Comparison of ENCODE assay signal across 8 cellular contexts in the genomic region with DNA sequence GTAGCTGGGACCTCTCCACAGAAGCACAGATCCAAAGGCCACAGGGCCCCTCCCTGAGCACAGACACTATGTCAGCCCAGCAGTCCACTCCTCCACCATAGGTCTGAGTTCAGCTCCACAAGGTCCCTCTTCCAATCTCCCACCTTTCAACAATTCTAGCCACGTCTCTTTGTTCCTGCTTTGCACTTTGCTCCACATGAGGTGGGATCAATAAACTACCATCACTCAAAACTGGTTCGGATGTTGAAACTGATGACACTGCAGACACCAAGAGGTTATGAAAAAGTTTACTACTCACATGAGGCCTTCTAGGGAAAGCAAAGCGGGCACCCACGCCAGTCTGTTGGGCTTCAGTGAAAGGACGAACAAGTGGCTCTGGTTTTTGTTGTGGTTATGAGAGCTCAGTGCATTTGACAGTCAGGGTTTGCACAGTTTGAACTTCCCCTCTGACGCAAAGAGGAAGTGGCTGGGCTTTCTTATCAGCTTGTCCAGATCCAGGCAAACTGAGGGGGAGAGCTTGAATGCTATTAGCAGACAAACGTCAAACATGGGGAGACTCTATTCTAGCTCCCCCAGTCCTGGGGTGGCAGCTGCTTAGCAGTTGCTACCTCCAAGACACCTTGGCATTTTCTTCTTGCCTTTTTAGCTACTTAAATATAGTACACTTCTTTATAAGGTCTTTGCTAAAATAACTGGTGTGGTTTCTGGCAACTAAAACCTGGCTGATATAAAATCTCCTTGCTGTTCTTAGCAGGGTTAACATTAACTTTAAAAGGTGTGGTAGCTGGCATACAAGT. TPM values are rescaled to one million over a fixed set of nuclear protein-coding genes. Genes with fewer than 3 reads are reported as not detected.
DNase-seq lines count a peak whose midpoint lies in the region; ATAC-seq and TF ChIP-seq lines count a peak whose summit lies in the region.

No MANE protein-coding gene starts in this region.

- no peak overlapping the region for H4K91ac ChIP-seq in IMR-90 (ENCODE audit: insufficient read depth, low read depth, low read length)
- H4K91ac ChIP-seq in trophoblast cell (ENCODE audit: low read depth, low read length), result no peak overlapping the region

- H3K79me1 ChIP-seq in IMR-90 (ENCODE audit: low read depth in 1 of 2, low read length in 2 of 2) (peaks cover 0 to 7% of the 10 kb centered on the region in 2 experiments; a peak in 3 of 4 replicates), trophoblast cell (ENCODE audit: low read length) (no peaks in the 10 kb centered on the region)

- no peaks in the 10 kb centered on the region for H3K36me3 ChIP-seq in A673 (ENCODE audit: insufficient read depth, low read length, poor library complexity, severe bottlenecking)
- H3K36me3 ChIP-seq in IMR-90 (ENCODE audit: control insufficient read depth, insufficient read depth, low read length), result peaks cover 10% of the 10 kb centered on the region
- H3K36me3 ChIP-seq in esophagus squamous epithelium, result peaks cover 0 to 21% (median 0%) of the 10 kb centered on the region in 3 donors
- peaks cover 8% of the 10 kb centered on the region in 2 experiments for H3K36me3 ChIP-seq in trophoblast cell (ENCODE audit: control insufficient read depth in 1 of 2, insufficient read depth in 2 of 2, low read length in 2 of 2)
- peaks cover 3 to 8% of the 10 kb centered on the region in 2 donors for H3K36me3 ChIP-seq in thyroid gland

- WGBS in IMR-90 (ENCODE audit: extremely low coverage in 2 of 2, insufficient read length in 1 of 2), 2 experiments, result no CpG with 5 or more reads among the region's 7 CpGs
- WGBS in esophagus squamous epithelium, 2 donors, result 49 to 52% methylated on average over 7 of the region's 7 CpGs
- no CpG with 5 or more reads among the region's 7 CpGs for WGBS in trophoblast cell (ENCODE audit: extremely low coverage, insufficient coverage, insufficient read length)
- 60 to 63% methylated on average over 7 of the region's 7 CpGs for WGBS in thyroid gland, 2 donors

- no peak overlapping the region for H2BK120ac ChIP-seq in IMR-90 (ENCODE audit: low read depth, low read length)
- no peak overlapping the region for H2BK120ac ChIP-seq in trophoblast cell (ENCODE audit: insufficient read depth, low read length, poor library complexity)

- H2AFZ ChIP-seq in IMR-90 (replicated peaks; ENCODE audit: low read length, poor library complexity) (no peak overlapping the region), trophoblast cell (ENCODE audit: insufficient read depth, low read length, poor library complexity) (no peak overlapping the region)

- H3K14ac ChIP-seq in IMR-90 (replicated peaks; ENCODE audit: low read depth, low read length), result no peak overlapping the region
- H3K14ac ChIP-seq in trophoblast cell (ENCODE audit: low read length), result no peak overlapping the region

- no peak overlapping the region for H2BK15ac ChIP-seq in IMR-90 (ENCODE audit: low read depth, low read length)

- no peak overlapping the region for H2BK20ac ChIP-seq in IMR-90 (ENCODE audit: low read depth, low read length)

- TF ChIP-seq RAD21 in IMR-90 (IDR thresholded peaks at IDR 0.05; ENCODE audit: low read length), result no peak

- no peak overlapping the region for H3K18ac ChIP-seq in IMR-90 (ENCODE audit: low read depth, low read length)
- no peak overlapping the region for H3K18ac ChIP-seq in trophoblast cell (ENCODE audit: low read length)

- no peaks in the 10 kb centered on the region for H3K79me2 ChIP-seq in trophoblast cell (ENCODE audit: control insufficient read depth, insufficient read depth, low read length, poor library complexity)

- H3K4me3 ChIP-seq in A673 (ENCODE audit: low read depth, low read length, poor library complexity, severe bottlenecking), result no peak overlapping the region
- no peak overlapping the region for H3K4me3 ChIP-seq in IMR-90 (ENCODE audit: insufficient read depth, low read depth, low read length)
- peak overlapping the region in 2 of 4 donors; percentile 21 to 48 for H3K4me3 ChIP-seq in esophagus squamous epithelium
- no peak overlapping the region for H3K4me3 ChIP-seq in trophoblast cell (ENCODE audit: low read depth, low read length)
- H3K4me3 ChIP-seq in thyroid gland (replicated peaks in 1 of 3), result no peak overlapping the region

- H3K9me3 ChIP-seq in A673 (ENCODE audit: low read depth, low read length, poor library complexity, severe bottlenecking), result no peaks in the 10 kb centered on the region
- H3K9me3 ChIP-seq in IMR-90 (ENCODE audit: control insufficient read depth, insufficient read depth, low read length), result no peaks in the 10 kb centered on the region
- H3K9me3 ChIP-seq in esophagus squamous epithelium, result no peaks in the 10 kb centered on the region
- H3K9me3 ChIP-seq in trophoblast cell (ENCODE audit: insufficient read depth, low read depth, low read length), result peaks cover 1% of the 10 kb centered on the region
- no peaks in the 10 kb centered on the region for H3K9me3 ChIP-seq in thyroid gland

- H2AK5ac ChIP-seq in IMR-90 (ENCODE audit: low read depth, low read length) (no peak overlapping the region), trophoblast cell (ENCODE audit: low read length) (no peak overlapping the region)

- CTCF ChIA-PET in A673 (lab: Charles Lee) (no interaction called here), IMR-90 (lab: Yijun Ruan, JAX) (no interaction called here)

- H2BK5ac ChIP-seq in IMR-90 (ENCODE audit: low read depth, low read length, poor library complexity, severe bottlenecking), result no peak overlapping the region
- no peak overlapping the region for H2BK5ac ChIP-seq in trophoblast cell (ENCODE audit: low read depth, low read length, poor library complexity)

- POLR2A ChIA-PET in A673 (lab: Charles Lee; ENCODE audit: low non-redundant PET) (no interaction called here), IMR-90 (lab: Charles Lee; ENCODE audit: unreplicated experiment) (no interaction called here)

- no peak overlapping the region for H2BK12ac ChIP-seq in trophoblast cell (ENCODE audit: low read length)

- peak; percentile 30 for DNase-seq in A673 (ENCODE audit: low spot score)
- DNase-seq in IMR-90, result peak; percentile 61
- DNase-seq in activated CD8-positive, alpha-beta memory T cell treated with anti-CD3 and anti-CD28 coated beads for 1 hour (ENCODE audit: extremely low read depth in 1 of 2, low read depth in 1 of 2), result peak; percentile 12 to 34
- peak; percentile 46 for DNase-seq in esophagus squamous epithelium (lab: John Stamatoyannopoulos, UW)
- DNase-seq in trophoblast cell, result peak; percentile 13 to 49
- peak; percentile 32 to 43 for DNase-seq in thyroid gland
- DNase-seq in NCI-H1417 treated with DMSO at 0.1 percent for 48 hours (lab: John Stamatoyannopoulos, UW), result no peak

- no peak overlapping the region for H4K5ac ChIP-seq in IMR-90 (ENCODE audit: low read depth, low read length)

- H3K4ac ChIP-seq in IMR-90 (ENCODE audit: low read depth, low read length), result no peak overlapping the region
- H3K4ac ChIP-seq in trophoblast cell (ENCODE audit: low read depth, low read length), result no peak overlapping the region

- H3K27ac ChIP-seq in A673 (ENCODE audit: low read depth, low read length, poor library complexity, severe bottlenecking) (peak overlapping the region; percentile 30), IMR-90 (ENCODE audit: insufficient read depth, low read length) (no peak overlapping the region), esophagus squamous epithelium (peak overlapping the region; percentile 44 to 90 (median 82)), trophoblast cell (ENCODE audit: low read depth, low read length) (peak overlapping the region; percentile 32), thyroid gland (peak overlapping the region; percentile 57 to 75 (median 69))

- TF ChIP-seq CTCF in A673 (conservative IDR thresholded peaks at IDR 0.05; ENCODE audit: low read depth, low read length), result no peak
- no peak for TF ChIP-seq CTCF in IMR-90 (conservative IDR thresholded peaks at IDR 0.05; ENCODE audit: low read depth, low read length)
- TF ChIP-seq CTCF in esophagus squamous epithelium (IDR thresholded peaks at IDR 0.05), result no peak
- no peak for TF ChIP-seq CTCF in thyroid gland (IDR thresholded peaks at IDR 0.05)

- peak; percentile 94 for ATAC-seq in GM19455 (IDR thresholded peaks at IDR 0.05; ENCODE audit: unreplicated experiment)
- ATAC-seq in IMR-90 (ENCODE audit: low read depth), result no peak; the same call in 1 of the 2 replicates

- no TSS peak for BruUV-seq in A673 (replicated peaks; lab: Mats Ljungman, UMichigan)
- no TSS peak for BruUV-seq in IMR-90 (replicated peaks; lab: Mats Ljungman, UMichigan)

- H3K9ac ChIP-seq in IMR-90 (ENCODE audit: low read depth, low read length), result no peak overlapping the region
- no peak overlapping the region for H3K9ac ChIP-seq in trophoblast cell (ENCODE audit: low read length)

- H3K4me1 ChIP-seq in A673 (ENCODE audit: insufficient read depth, low read length, poor library complexity, severe bottlenecking), result no peaks in the 10 kb centered on the region
- no peaks in the 10 kb centered on the region for H3K4me1 ChIP-seq in IMR-90 (ENCODE audit: control insufficient read depth, insufficient read depth, low read length)
- H3K4me1 ChIP-seq in esophagus squamous epithelium, result peaks cover 0 to 20% (median 4%) of the 10 kb centered on the region in 3 donors
- H3K4me1 ChIP-seq in trophoblast cell (ENCODE audit: control insufficient read depth in 1 of 2, insufficient read depth in 2 of 2, low read length in 2 of 2), result peaks cover 3 to 8% of the 10 kb centered on the region in 2 experiments
- H3K4me1 ChIP-seq in thyroid gland, result peaks cover 0 to 11% of the 10 kb centered on the region in 2 donors

- H3K23ac ChIP-seq in IMR-90 (ENCODE audit: low read depth, low read length), result no peak overlapping the region
- H3K23ac ChIP-seq in trophoblast cell (ENCODE audit: low read length), result no peak overlapping the region

- H4K12ac ChIP-seq in trophoblast cell (ENCODE audit: low read depth, low read length), result no peak overlapping the region

- H3K4me2 ChIP-seq in IMR-90 (ENCODE audit: low read depth, low read length), result no peak overlapping the region
- H3K4me2 ChIP-seq in trophoblast cell (ENCODE audit: low read length), result no peak overlapping the region

- H2AK9ac ChIP-seq in IMR-90 (replicated peaks; ENCODE audit: low read depth, low read length, poor library complexity), result no peak overlapping the region

- H3K27me3 ChIP-seq in A673 (replicated peaks; ENCODE audit: insufficient read depth, low read depth, low read length, poor library complexity) (no peaks in the 10 kb centered on the region), IMR-90 (ENCODE audit: control insufficient read depth, insufficient read depth, low read length) (no peaks in the 10 kb centered on the region), esophagus squamous epithelium (no peaks in the 10 kb centered on the region), trophoblast cell (ENCODE audit: insufficient read depth, low read length) (no peaks in the 10 kb centered on the region), thyroid gland (no peaks in the 10 kb centered on the region)

- intact Hi-C loops in A673 (cut with micrococcal nuclease; ENCODE audit: unreplicated experiment), result no loop called here
- intact Hi-C loops in IMR-90 (cut with micrococcal nuclease), result no loop called here
- intact Hi-C loops in esophagus squamous epithelium (cut with DNase I), result no loop called here
- intact Hi-C loops in thyroid gland (cut with DNase I), result no loop called here

- H4K8ac ChIP-seq in IMR-90 (ENCODE audit: low read depth in 2 of 2, low read length in 2 of 2) (no peak overlapping the region), trophoblast cell (ENCODE audit: low read depth, low read length) (no peak overlapping the region)

- 0 out of 2 replicates have a peak, but pooled peaks cover 5% of the 10 kb centered on the region for H3K9me1 ChIP-seq in IMR-90 (ENCODE audit: insufficient read depth, low read length)

- in situ Hi-C loops in IMR-90 (cut with MboI; ENCODE audit: low sequenced_read_pairs), result no loop called here

- H4K20me1 ChIP-seq in IMR-90 (ENCODE audit: insufficient read depth, low read length), result no peaks in the 10 kb centered on the region

- no peak overlapping the region for H3K56ac ChIP-seq in IMR-90 (ENCODE audit: extremely low read depth, insufficient read depth, low read length)

- TF ChIP-seq POLR2A in IMR-90 (IDR thresholded peaks at IDR 0.05; ENCODE audit: low read depth, low read length) (no peak), esophagus squamous epithelium (IDR thresholded peaks at IDR 0.05) (peak in 3 of 4 donors; percentile 17 to 59 (median 49)), thyroid gland (IDR thresholded peaks at IDR 0.05) (no peak)

- dilution Hi-C loops in IMR-90 (cut with HindIII; ENCODE audit: low sequenced_read_pairs, unreplicated experiment), result no loop called here

RNA-seq across cellular contexts. Expression of a gene that starts 37.8 kb away (rescaled TPM):
- total RNA-seq in A673 (2021) (17.6 and 18.6 TPM in 2 replicates), IMR-90 (2012; rRNA removed) (6.3 and 6.4 TPM in 2 replicates), esophagus squamous epithelium (1 to 10 TPM; 3.2 to 6.9 (median 4.6) TPM), thyroid gland (1 to 10 TPM; 9.0 to 9.9 (median 9.2) TPM)
- polyA plus RNA-seq in IMR-90 (2012; rRNA removed), result 2.4 and 3.3 TPM in 2 replicates
- 0.79 and 1.2 TPM in 2 replicates for polyA plus RNA-seq in IMR-90 (2012; cell fraction: cytosol; rRNA removed)
- 3.9 and 7.9 TPM in 2 replicates for polyA plus RNA-seq in IMR-90 (2012; cell fraction: nucleus; rRNA removed; ENCODE audit: low replicate concordance)
- polyA plus RNA-seq in trophoblast cell (2013), result 7.0 and 7.3 TPM in 2 replicates

Comparison
In these comparisons a context has a peak if more than half of its experiments do, and no peak if none do; other contexts are left out.
1. POLR2A ChIP-seq: peak in esophagus squamous epithelium (3 of 4); none in IMR-90 (single experiment) and thyroid gland (0 of 2).